In the genomic region with DNA sequence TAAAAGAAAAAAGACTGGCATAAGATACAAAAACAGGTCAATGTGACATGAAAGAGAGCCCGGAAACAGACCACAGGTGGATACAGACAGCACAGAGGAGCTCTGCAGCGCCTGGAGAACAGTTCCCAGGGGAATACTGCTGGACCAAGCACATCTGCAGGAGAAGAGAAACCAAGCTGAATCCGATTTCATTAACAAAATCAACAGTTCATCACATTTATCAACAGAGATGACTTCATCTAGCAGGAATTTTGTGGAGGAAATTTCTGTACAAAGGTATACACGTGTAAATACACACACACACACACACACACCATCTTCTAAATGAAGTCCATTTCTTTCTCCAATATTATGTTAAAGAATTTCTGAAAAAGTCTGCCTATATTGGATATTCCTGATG, we compare ENCODE assay signal across 16 cellular contexts. TPM values are rescaled to one million over a fixed set of nuclear protein-coding genes. Genes with fewer than 3 reads are reported as not detected.
DNase-seq lines count a peak whose midpoint lies in the region; ATAC-seq and TF ChIP-seq lines count a peak whose summit lies in the region.
"Had no signal": no experiment of that assay in that cellular context is flagged by ENCODE, and none has a peak within 500 bp of the region (broad histone marks: within the 10 kb centered on the region; RNA-seq: fewer than 3 reads in every experiment).

No MANE protein-coding gene starts in this region.

- H3K9ac ChIP-seq in BLaER1: no peak overlapping the region

- H3K4me1 Mint-ChIP-seq in nephron progenitor cell: peaks cover 23% of the 10 kb centered on the region

- peaks cover 41% of the 10 kb centered on the region for H3K36me3 ChIP-seq in BLaER1
- H3K36me3 ChIP-seq in MG63: no peaks in the 10 kb centered on the region

- peak overlapping the region; percentile 60 for H3K4me2 ChIP-seq in BLaER1
- H3K4me2 ChIP-seq: GM23338 had no signal

- no peaks in the 10 kb centered on the region for H3K27me3 Mint-ChIP-seq in nephron progenitor cell (ENCODE audit: low read depth, poor library complexity)
- H3K27me3 Mint-ChIP-seq: CD4-positive, alpha-beta T cell had no signal

- no peak overlapping the region for H3K4me3 ChIP-seq in BLaER1
- H3K4me3 ChIP-seq in choroid plexus epithelial cell (ENCODE audit: low read depth, low read length): no peak overlapping the region
- H3K4me3 ChIP-seq in MG63: no peak overlapping the region
- H3K4me3 ChIP-seq: GM23338 had no signal

- ATAC-seq in HG03354 (IDR thresholded peaks at IDR 0.05; ENCODE audit: poor library complexity, severe bottlenecking, unreplicated experiment): no peak
- no peak for ATAC-seq in HG03135 (IDR thresholded peaks at IDR 0.05; ENCODE audit: unreplicated experiment)
- ATAC-seq: GM23338 had no signal

- H3K9me3 Mint-ChIP-seq in nephron progenitor cell: no peaks in the 10 kb centered on the region
- H3K9me3 Mint-ChIP-seq: CD4-positive, alpha-beta T cell; GM23338 had no signal

- DNase-seq in M059J (ENCODE audit: low read depth): peak; percentile 10
- peak; percentile 34 for DNase-seq in choroid plexus epithelial cell (ENCODE audit: low read depth)
- no peak for DNase-seq in nephron progenitor cell
- no peak for DNase-seq in MG63
- no peak for DNase-seq in NCI-H2227 (lab: John Stamatoyannopoulos, UW; ENCODE audit: unreplicated experiment)
- DNase-seq: CD4-positive, alpha-beta T cell; DND-41; NCI-H1436; NCI-H2029 treated with DMSO at 0.1 percent for 48 hours; NCI-H446; NCI-H774; SHP77 treated with DMSO at 0.1 percent for 48 hours had no signal

- peaks cover 88% of the 10 kb centered on the region for H4K20me1 ChIP-seq in BLaER1

- H3K27me3 ChIP-seq in BLaER1: no peaks in the 10 kb centered on the region
- no peaks in the 10 kb centered on the region for H3K27me3 ChIP-seq in MG63

- H3K9me3 ChIP-seq in BLaER1: no peaks in the 10 kb centered on the region
- no peaks in the 10 kb centered on the region for H3K9me3 ChIP-seq in MG63

- TF ChIP-seq CTCF in choroid plexus epithelial cell (conservative IDR thresholded peaks at IDR 0.05; ENCODE audit: low read depth, low read length) (no peak), nephron progenitor cell (IDR thresholded peaks at IDR 0.05) (no peak)

- H3K4me3 Mint-ChIP-seq in nephron progenitor cell: no peak overlapping the region
- H3K4me3 Mint-ChIP-seq: CD4-positive, alpha-beta T cell; GM23338 had no signal

- H3K27ac Mint-ChIP-seq in nephron progenitor cell: peak overlapping the region; percentile 52
- H3K27ac Mint-ChIP-seq: CD4-positive, alpha-beta T cell; GM23338 had no signal

- H3K36me3 Mint-ChIP-seq in nephron progenitor cell (ENCODE audit: low read depth): peaks cover 19% of the 10 kb centered on the region

- no peak overlapping the region for H3K27ac ChIP-seq in BLaER1

- peaks cover 56% of the 10 kb centered on the region for H3K4me1 ChIP-seq in BLaER1

RNA-seq across cellular contexts. Expression of gene YPEL1, which starts 17.1 kb away (rescaled TPM):
- 1.2 and 2.4 TPM in 2 replicates for total RNA-seq in M059J (2014; rRNA removed; shearing (Covaris generic))
- total RNA-seq in MG63 (2014; rRNA removed; shearing (Covaris generic); ENCODE audit: low replicate concordance): 0.07 TPM in 1 of 2 replicates, not detected in the other

RNA-seq across cellular contexts. Expression of gene PPIL2, which starts 52.7 kb away (rescaled TPM):
- total RNA-seq in M059J (2014; rRNA removed; shearing (Covaris generic)): 18.9 and 26.0 TPM in 2 replicates
- 11.2 and 17.4 TPM in 2 replicates for total RNA-seq in MG63 (2014; rRNA removed; shearing (Covaris generic); ENCODE audit: low replicate concordance)

Comparison
In these comparisons a context has a peak if more than half of its experiments do, and no peak if none do; other contexts are left out.
1. DNase-seq: peak in M059J (single experiment) and choroid plexus epithelial cell (single experiment); none in nephron progenitor cell (single experiment), MG63 (single experiment) and NCI-H2227 (single experiment).